In the genomic region with DNA sequence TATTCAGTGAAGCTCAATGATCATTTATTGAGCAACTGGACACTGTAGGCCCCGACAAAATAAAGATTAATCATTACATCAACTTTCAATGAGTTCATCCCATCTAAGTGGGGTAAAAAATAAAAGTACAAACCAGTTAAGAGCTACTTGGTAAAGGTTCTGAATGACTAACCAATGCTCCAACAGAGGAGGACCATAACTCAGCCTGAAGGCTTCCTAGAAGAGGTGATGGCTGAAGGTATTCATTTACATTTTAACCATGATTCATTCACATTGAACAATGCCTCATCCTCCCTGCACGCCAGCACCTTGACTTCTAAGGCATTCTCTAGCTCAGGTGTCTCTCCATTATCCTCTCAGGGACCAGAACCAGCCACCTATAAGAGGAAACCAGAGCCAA, we compare ENCODE assay signal across 22 cellular contexts.
DNase-seq lines count a peak whose midpoint lies in the region; ATAC-seq, FAIRE-seq and TF ChIP-seq lines count a peak whose summit lies in the region.
"Had no signal": no experiment of that assay in that cellular context is flagged by ENCODE, and none has a peak within 500 bp of the region (broad histone marks: within the 10 kb centered on the region; RNA-seq: fewer than 3 reads in every experiment).

No MANE protein-coding gene starts in this region.

- H3K4me1 Mint-ChIP-seq in H9 (peaks cover 5 to 11% of the 10 kb centered on the region in 2 experiments), GM23338 (peaks cover 5% of the 10 kb centered on the region; the same call in 2 of the 3 replicates)
- H3K4me1 Mint-ChIP-seq: B cell had no signal

- H3K27ac ChIP-seq in H9 (ENCODE audit: insufficient read length, low read depth, low read length): no peak overlapping the region
- H3K27ac ChIP-seq in foreskin keratinocyte: no peak overlapping the region
- H3K27ac ChIP-seq in GM23338 (ENCODE audit: low read depth): no peak overlapping the region
- H3K27ac ChIP-seq: 22Rv1; A549; BLaER1 treated with 17β-estradiol and CSF1 and Interleukin-3, amounts not matched to agents 10 nM and 100 nM; C4-2B had no signal

- no peak overlapping the region for H2BK12ac ChIP-seq in H9 (ENCODE audit: insufficient read length, low read depth, low read length)

- no peak overlapping the region for H3T11ph ChIP-seq in H9 (ENCODE audit: low read length)

- no peaks in the 10 kb centered on the region for H3K9me3 Mint-ChIP-seq in H9
- no peaks in the 10 kb centered on the region for H3K9me3 Mint-ChIP-seq in GM23338
- H3K9me3 Mint-ChIP-seq: CD4-positive, alpha-beta T cell; CD8-positive, alpha-beta T cell had no signal

- H3K4me3 Mint-ChIP-seq in H9 (no peak overlapping the region), GM23338 (no peak overlapping the region)
- H3K4me3 Mint-ChIP-seq: B cell; CD4-positive, alpha-beta T cell; CD8-positive, alpha-beta T cell had no signal

- H3K27me3 Mint-ChIP-seq in H9 (ENCODE audit: low read depth): no peaks in the 10 kb centered on the region
- H3K27me3 Mint-ChIP-seq in GM23338 (ENCODE audit: insufficient read depth, low read depth, poor library complexity): peaks cover 2% of the 10 kb centered on the region
- H3K27me3 Mint-ChIP-seq: CD4-positive, alpha-beta T cell had no signal

- no peak overlapping the region for H3K23ac ChIP-seq in H9 (ENCODE audit: insufficient read length, low read depth, low read length)

- H3K27ac Mint-ChIP-seq in H9 (no peak overlapping the region), GM23338 (no peak overlapping the region)
- H3K27ac Mint-ChIP-seq: B cell; CD4-positive, alpha-beta T cell; CD8-positive, alpha-beta T cell had no signal

- H4K20me1 ChIP-seq in H9 (ENCODE audit: control insufficient read depth, insufficient read depth, insufficient read length) (no peaks in the 10 kb centered on the region), GM23338 (replicated peaks; ENCODE audit: insufficient read depth) (no peaks in the 10 kb centered on the region)
- H4K20me1 ChIP-seq: BLaER1 treated with 17β-estradiol and CSF1 and Interleukin-3, amounts not matched to agents 10 nM and 100 nM had no signal

- H3K9me2 ChIP-seq in GM23338 (ENCODE audit: insufficient read depth): peaks cover 14% of the 10 kb centered on the region

- WGBS in H9 (ENCODE audit: extremely low coverage, insufficient read length, low lambda C conversion rate): no CpG with 5 or more reads among the region's 2 CpGs

- H3K23me2 ChIP-seq in H9 (ENCODE audit: insufficient read length, low read depth, low read length, poor library complexity, severe bottlenecking): no peaks in the 10 kb centered on the region

- H3K36me3 Mint-ChIP-seq in H9 (ENCODE audit: insufficient read depth in 1 of 3, low read depth in 3 of 3) (peaks cover 0 to 1% (median 0%) of the 10 kb centered on the region in 3 experiments; a peak in 1 of 7 replicates), GM23338 (ENCODE audit: low read depth) (no peaks in the 10 kb centered on the region)
- H3K36me3 Mint-ChIP-seq: CD8-positive, alpha-beta T cell had no signal

- no peak overlapping the region for H4K8ac ChIP-seq in H9 (replicated peaks; ENCODE audit: insufficient read length, low read depth, low read length)

- H2AFZ ChIP-seq in H9 (ENCODE audit: low read length) (no peak overlapping the region), GM23338 (no peak overlapping the region)

- no peaks in the 10 kb centered on the region for H3K27me3 ChIP-seq in H9 (ENCODE audit: insufficient read depth, low read length)
- H3K27me3 ChIP-seq in foreskin keratinocyte: peaks cover 16% of the 10 kb centered on the region
- H3K27me3 ChIP-seq in GM23338 (ENCODE audit: insufficient read depth): no peaks in the 10 kb centered on the region
- H3K27me3 ChIP-seq: BLaER1 treated with 17β-estradiol and CSF1 and Interleukin-3, amounts not matched to agents 10 nM and 100 nM had no signal

- H3K4ac ChIP-seq in H9 (ENCODE audit: low read depth, low read length): no peak overlapping the region

- H3K4me1 ChIP-seq in H9 (ENCODE audit: insufficient read depth, low read length): no peaks in the 10 kb centered on the region; the same call in 1 of the 2 replicates
- H3K4me1 ChIP-seq in foreskin keratinocyte: no peaks in the 10 kb centered on the region
- no peaks in the 10 kb centered on the region for H3K4me1 ChIP-seq in GM23338 (ENCODE audit: insufficient read depth)
- H3K4me1 ChIP-seq: A549 had no signal

- H3K4me3 ChIP-seq in epithelial cell of esophagus (ENCODE audit: low read length) (no peak overlapping the region), GM23338 (no peak overlapping the region)
- H3K4me3 ChIP-seq: A549; BLaER1 treated with 17β-estradiol and CSF1 and Interleukin-3, amounts not matched to agents 10 nM and 100 nM; GM12878 had no signal

- no peak overlapping the region for H4K5ac ChIP-seq in H9 (ENCODE audit: insufficient read length, low read depth, low read length)

- H3K18ac ChIP-seq in H9 (ENCODE audit: insufficient read length, low read depth, low read length): no peak overlapping the region

- H3K56ac ChIP-seq in H9 (ENCODE audit: insufficient read length, low read depth, low read length): no peak overlapping the region

- no peak overlapping the region for H3K9ac ChIP-seq in H9 (ENCODE audit: extremely low read depth, insufficient read length, low read length)
- H3K9ac ChIP-seq: BLaER1 treated with 17β-estradiol and CSF1 and Interleukin-3, amounts not matched to agents 10 nM and 100 nM had no signal

- no peak overlapping the region for H2BK15ac ChIP-seq in H9 (ENCODE audit: low read depth, low read length)

- no peaks in the 10 kb centered on the region for H3K36me3 ChIP-seq in GM23338 (ENCODE audit: insufficient read depth)
- H3K36me3 ChIP-seq: BLaER1 treated with 17β-estradiol and CSF1 and Interleukin-3, amounts not matched to agents 10 nM and 100 nM had no signal

- H3K9me3 ChIP-seq in H9 (ENCODE audit: control insufficient read depth, low read depth, low read length): no peaks in the 10 kb centered on the region
- H3K9me3 ChIP-seq: A549, Caco-2 had no signal

- TF ChIP-seq CTCF in H9 (conservative IDR thresholded peaks at IDR 0.05) (no peak), epithelial cell of esophagus (IDR thresholded peaks at IDR 0.05; ENCODE audit: insufficient read depth, low read depth, low read length, missing control alignments) (no peak), foreskin keratinocyte (conservative IDR thresholded peaks at IDR 0.05) (no peak), GM23338 (conservative IDR thresholded peaks at IDR 0.05; ENCODE audit: low read depth in 2 of 2) (no peak)

- no peak for FAIRE-seq in frontal cortex (lab: Jason Lieb, UNC)
- FAIRE-seq: A549, GM12878, GM18507 had no signal

- H2AK5ac ChIP-seq in H9 (ENCODE audit: insufficient read length, low read length): no peak overlapping the region

- H3K79me1 ChIP-seq in H9 (ENCODE audit: insufficient read depth, low read depth, low read length, poor library complexity, severe bottlenecking): no peaks in the 10 kb centered on the region

- H3K4me2 ChIP-seq in H9 (ENCODE audit: insufficient read depth, insufficient read length, low read length): no peak overlapping the region
- H3K4me2 ChIP-seq in GM23338: no peak overlapping the region
- H3K4me2 ChIP-seq: A549; BLaER1 treated with 17β-estradiol and CSF1 and Interleukin-3, amounts not matched to agents 10 nM and 100 nM had no signal

- no peak for DNase-seq in H9
- peak; percentile 28 for DNase-seq in epithelial cell of esophagus (ENCODE audit: low read depth)
- DNase-seq in foreskin keratinocyte: peak in 1 of 2 donors; percentile 27
- DNase-seq in left kidney (ENCODE audit: low read depth, low spot score): peak; percentile 23
- DNase-seq in frontal cortex (ENCODE audit: low spot score in 2 of 2): no peak
- DNase-seq in GM23338 (ENCODE audit: low spot score): no peak
- DNase-seq: AML-193; Caco-2; Calu3; CD4-positive, alpha-beta T cell; CD8-positive, alpha-beta T cell; DMS79 treated with DMSO at 0.1 percent for 48 hours; GDM1 had no signal

- no peaks in the 10 kb centered on the region for H3K79me2 ChIP-seq in H9 (ENCODE audit: insufficient read depth, low read length)
- H3K79me2 ChIP-seq in GM23338 (replicated peaks; ENCODE audit: insufficient read depth): no peaks in the 10 kb centered on the region

- no peaks in the 10 kb centered on the region for H3F3A ChIP-seq in GM23338 (replicated peaks; ENCODE audit: low read depth)

- no peak overlapping the region for H2BK20ac ChIP-seq in H9 (ENCODE audit: low read depth, low read length, poor library complexity, severe bottlenecking)

- peak; percentile 58 for ATAC-seq in foreskin keratinocyte
- no peak for ATAC-seq in GM19455 (IDR thresholded peaks at IDR 0.05; ENCODE audit: unreplicated experiment)
- ATAC-seq in GM23338: no peak
- no peak for ATAC-seq in HG03039 (IDR thresholded peaks at IDR 0.05; ENCODE audit: unreplicated experiment)
- ATAC-seq: A549; CD8-positive, alpha-beta T cell; GM12878 had no signal

- H2BK120ac ChIP-seq in H9 (ENCODE audit: low read depth, low read length, poor library complexity, severe bottlenecking): peak overlapping the region; percentile 9

- H2BK5ac ChIP-seq in H9 (ENCODE audit: insufficient read length, low read length): no peak overlapping the region

- H4K91ac ChIP-seq in H9 (ENCODE audit: insufficient read length, low read depth, low read length): no peak overlapping the region

- no peak overlapping the region for H3K14ac ChIP-seq in H9 (ENCODE audit: insufficient read depth, low read length)

TF ChIP-seq in GM23338, 12 proteins besides CTCF, POLR2A, EP300 and RAD21 (continues in another document):
- TF ChIP-seq POLR2AphosphoS5 (IDR thresholded peaks at IDR 0.05; ENCODE audit: low read depth) (no peak), EZH2phosphoT487 (IDR thresholded peaks at IDR 0.05; ENCODE audit: unreplicated experiment) (no peak), NANOG (IDR thresholded peaks at IDR 0.05; ENCODE audit: borderline replicate concordance) (no peak)
- TF ChIP-seq, protein P1, sequence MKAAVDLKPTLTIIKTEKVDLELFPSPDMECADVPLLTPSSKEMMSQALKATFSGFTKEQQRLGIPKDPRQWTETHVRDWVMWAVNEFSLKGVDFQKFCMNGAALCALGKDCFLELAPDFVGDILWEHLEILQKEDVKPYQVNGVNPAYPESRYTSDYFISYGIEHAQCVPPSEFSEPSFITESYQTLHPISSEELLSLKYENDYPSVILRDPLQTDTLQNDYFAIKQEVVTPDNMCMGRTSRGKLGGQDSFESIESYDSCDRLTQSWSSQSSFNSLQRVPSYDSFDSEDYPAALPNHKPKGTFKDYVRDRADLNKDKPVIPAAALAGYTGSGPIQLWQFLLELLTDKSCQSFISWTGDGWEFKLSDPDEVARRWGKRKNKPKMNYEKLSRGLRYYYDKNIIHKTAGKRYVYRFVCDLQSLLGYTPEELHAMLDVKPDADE (IDR thresholded peaks at IDR 0.05): no peak

Comparison
In these comparisons a context has a peak if more than half of its experiments do, and no peak if none do; other contexts are left out.
1. DNase-seq: peak in epithelial cell of esophagus (single experiment) and left kidney (single experiment); none in H9 (single experiment), frontal cortex (0 of 2) and GM23338 (single experiment).